ENCODE assay signal across 10 cellular contexts in genomic region chr6:53312355-53312754, GRCh38.
DNase-seq lines count a peak whose midpoint lies in the region; ATAC-seq and TF ChIP-seq lines count a peak whose summit lies in the region.
"Had no signal": no experiment of that assay in that cellular context is flagged by ENCODE, and none has a peak within 500 bp of the region (broad histone marks: within the 10 kb centered on the region; RNA-seq: fewer than 3 reads in every experiment).

No MANE protein-coding gene starts in this region.

- intact Hi-C loops in posterior cingulate gyrus (cut with DNase I): no loop called here

- no peak for TF ChIP-seq CTCF in NB4 (IDR thresholded peaks at IDR 0.05; ENCODE audit: low read depth, low read length)

- TF ChIP-seq POLR2A in NB4 (IDR thresholded peaks at IDR 0.05; ENCODE audit: extremely low read depth, insufficient read length): no peak
- no peak for TF ChIP-seq POLR2A in erythroblast (IDR thresholded peaks at IDR 0.05; ENCODE audit: low read length)

- ATAC-seq in GM21390 (IDR thresholded peaks at IDR 0.05; ENCODE audit: unreplicated experiment) (peak; percentile 44), HG03469 (IDR thresholded peaks at IDR 0.05; ENCODE audit: unreplicated experiment) (no peak)

- DNase-seq in EL (peak; percentile 51), NB4 (ENCODE audit: low read depth) (peak; percentile 40), erythroblast (lab: John Stamatoyannopoulos, UW) (peak; percentile 30 to 52), DMS79 (lab: John Stamatoyannopoulos, UW) (no peak), NCI-H1092 treated with DMSO at 0.1 percent for 48 hours (lab: John Stamatoyannopoulos, UW) (no peak), posterior cingulate gyrus (no peak)
- DNase-seq: mammary epithelial cell, NCI-H226 had no signal

- no peak overlapping the region for H3K4me3 ChIP-seq in NB4 (ENCODE audit: low read depth, low read length)

Comparison
In these comparisons a context has a peak if more than half of its experiments do, and no peak if none do; other contexts are left out.
1. DNase-seq: peak in EL (single experiment), NB4 (single experiment) and erythroblast (2 of 2); none in DMS79 (single experiment), NCI-H1092 treated with DMSO at 0.1 percent for 48 hours (single experiment) and posterior cingulate gyrus (0 of 10).